In the genomic region with DNA sequence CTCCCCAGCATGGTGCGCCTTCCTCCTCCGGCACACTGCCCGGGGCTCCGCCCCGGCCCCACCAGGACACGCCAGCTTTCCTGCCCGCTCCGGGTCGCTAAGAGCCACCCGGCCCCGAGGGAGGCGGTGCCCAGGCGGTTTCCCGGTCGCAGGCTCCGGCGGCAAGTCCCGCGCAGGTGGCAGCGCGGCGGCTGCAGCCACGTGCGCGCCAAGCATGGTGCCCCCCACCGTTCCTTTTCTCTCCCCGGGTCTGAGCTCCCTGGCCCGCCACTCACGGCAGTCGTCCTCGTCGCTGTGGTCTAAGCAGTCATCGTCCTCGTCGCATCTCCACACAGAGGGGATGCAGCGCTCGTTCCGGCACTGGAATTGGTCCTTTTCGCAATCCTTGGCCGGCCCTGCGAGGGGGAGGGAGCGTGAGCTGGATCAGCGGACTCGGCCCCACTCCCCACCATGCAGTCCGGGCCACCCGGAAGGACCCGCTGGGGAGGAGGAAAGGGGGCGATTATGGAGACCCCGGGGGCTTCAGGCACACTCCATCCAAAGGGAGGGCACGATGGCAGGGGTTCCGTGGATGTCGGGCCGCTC, we compare ENCODE assay signal across 1 cellular context.
TF ChIP-seq lines count a peak whose summit lies in the region.

No MANE protein-coding gene starts in this region.

TF ChIP-seq in HepG2, 621 proteins besides CTCF, POLR2A, EP300 and RAD21 (continued from another document and continues in another):
- TF ChIP-seq E2F2 (CRISPR knock-in tag; IDR thresholded peaks at IDR 0.05; ENCODE audit: borderline replicate concordance) (no peak), PITX1 (CRISPR knock-in tag; IDR thresholded peaks at IDR 0.05) (no peak; the same call in 1 of the 2 replicates), FOXO1 (CRISPR knock-in tag; IDR thresholded peaks at IDR 0.05) (no peak), MED8 (CRISPR knock-in tag; IDR thresholded peaks at IDR 0.05; ENCODE audit: insufficient replicate concordance) (no peak), MAZ (IDR thresholded peaks at IDR 0.05; ENCODE audit: borderline replicate concordance, low read depth, low read length) (no peak), MAZ (CRISPR knock-in tag; IDR thresholded peaks at IDR 0.05; ENCODE audit: low read depth) (no peak), KDM5A (IDR thresholded peaks at IDR 0.05; ENCODE audit: borderline replicate concordance, low read length) (no peak), PRMT3 (CRISPR knock-in tag; IDR thresholded peaks at IDR 0.05; ENCODE audit: borderline replicate concordance, low read depth) (peak; percentile 50; the same call in 1 of the 2 replicates), HDAC6 (IDR thresholded peaks at IDR 0.05; ENCODE audit: low read depth, low read length) (no peak), ELF4 (CRISPR knock-in tag; IDR thresholded peaks at IDR 0.05; ENCODE audit: borderline replicate concordance) (no peak), MIER2 (CRISPR knock-in tag; IDR thresholded peaks at IDR 0.05) (no peak), NR0B2 (CRISPR knock-in tag; IDR thresholded peaks at IDR 0.05) (no peak; the same call in 1 of the 2 replicates), HCFC1 (IDR thresholded peaks at IDR 0.05; ENCODE audit: low read depth, low read length) (no peak), PAWR (CRISPR knock-in tag; IDR thresholded peaks at IDR 0.05; ENCODE audit: borderline replicate concordance) (no peak), ARID2 (CRISPR knock-in tag; IDR thresholded peaks at IDR 0.05; ENCODE audit: borderline replicate concordance) (0 out of 2 replicates have a peak, but pooled peaks have one; percentile 38), ZNF232 (CRISPR knock-in tag; IDR thresholded peaks at IDR 0.05; ENCODE audit: borderline replicate concordance) (0 out of 2 replicates have a peak, but pooled peaks have one; percentile 27), CCDC6 (CRISPR knock-in tag; IDR thresholded peaks at IDR 0.05) (0 out of 2 replicates have a peak, but pooled peaks have one; percentile 37), SMAD3 (CRISPR knock-in tag; IDR thresholded peaks at IDR 0.05) (no peak), ZNF143 (CRISPR knock-in tag; IDR thresholded peaks at IDR 0.05) (peak; percentile 56; the same call in 1 of the 2 replicates), MTA1 (CRISPR knock-in tag; IDR thresholded peaks at IDR 0.05; ENCODE audit: borderline replicate concordance) (no peak; the same call in 1 of the 2 replicates), ZNF850 (CRISPR knock-in tag; conservative IDR thresholded peaks at IDR 0.05) (0 out of 2 replicates have a peak, but pooled peaks have one; percentile 2), KDM1A (CRISPR knock-in tag; IDR thresholded peaks at IDR 0.05) (no peak), TSC22D2 (CRISPR knock-in tag; IDR thresholded peaks at IDR 0.05; ENCODE audit: borderline replicate concordance) (no peak), DPF2 (CRISPR knock-in tag; IDR thresholded peaks at IDR 0.05; ENCODE audit: borderline replicate concordance, low read depth) (no peak), ZNF446 (CRISPR knock-in tag; IDR thresholded peaks at IDR 0.05) (no peak), MXD3 (CRISPR knock-in tag; IDR thresholded peaks at IDR 0.05) (0 out of 2 replicates have a peak, but pooled peaks have one; percentile 47), ZNF18 (CRISPR knock-in tag; IDR thresholded peaks at IDR 0.05; ENCODE audit: insufficient replicate concordance) (no peak), ATF7-NPFF (CRISPR knock-in tag; IDR thresholded peaks at IDR 0.05; ENCODE audit: low read depth) (peak; percentile 72), ZFP36L1 (CRISPR knock-in tag; IDR thresholded peaks at IDR 0.05) (no peak), ZFP36 (IDR thresholded peaks at IDR 0.05; ENCODE audit: borderline replicate concordance, low read depth, low read length, partially characterized antibody) (no peak), RFX1 (IDR thresholded peaks at IDR 0.05) (no peak), LBX2 (CRISPR knock-in tag; IDR thresholded peaks at IDR 0.05; ENCODE audit: borderline replicate concordance) (no peak), MAF1 (CRISPR knock-in tag; IDR thresholded peaks at IDR 0.05; ENCODE audit: borderline replicate concordance) (0 out of 2 replicates have a peak, but pooled peaks have one; percentile 52), ZNF75D (CRISPR knock-in tag; IDR thresholded peaks at IDR 0.05; ENCODE audit: borderline replicate concordance) (no peak), AKAP8 (CRISPR knock-in tag; IDR thresholded peaks at IDR 0.05) (0 out of 2 replicates have a peak, but pooled peaks have one; percentile 50), YEATS2 (CRISPR knock-in tag; IDR thresholded peaks at IDR 0.05; ENCODE audit: borderline replicate concordance) (no peak; the same call in 1 of the 2 replicates), DR1 (CRISPR knock-in tag; IDR thresholded peaks at IDR 0.05) (no peak; the same call in 1 of the 2 replicates), ZNF282 (IDR thresholded peaks at IDR 0.05; ENCODE audit: partially characterized antibody) (no peak), ATM (IDR thresholded peaks at IDR 0.05; ENCODE audit: borderline replicate concordance) (no peak), MEIS2 (CRISPR knock-in tag; IDR thresholded peaks at IDR 0.05) (0 out of 2 replicates have a peak, but pooled peaks have one; percentile 71), HNRNPL (IDR thresholded peaks at IDR 0.05; ENCODE audit: low read depth, low read length) (no peak), MTF2 (CRISPR knock-in tag; IDR thresholded peaks at IDR 0.05; ENCODE audit: borderline replicate concordance) (no peak), FOXJ3 (CRISPR knock-in tag; IDR thresholded peaks at IDR 0.05; ENCODE audit: borderline replicate concordance) (no peak), ZMYM3 (CRISPR knock-in tag; IDR thresholded peaks at IDR 0.05) (no peak), ZNF781 (CRISPR knock-in tag; IDR thresholded peaks at IDR 0.05; ENCODE audit: borderline replicate concordance, not compliant biosample characterization) (no peak), ZNF383 (CRISPR knock-in tag; IDR thresholded peaks at IDR 0.05; ENCODE audit: borderline replicate concordance) (no peak), ZNF547 (CRISPR knock-in tag; IDR thresholded peaks at IDR 0.05) (peak; percentile 81), ZBTB21 (CRISPR knock-in tag; IDR thresholded peaks at IDR 0.05) (no peak), TP53 (CRISPR knock-in tag; conservative IDR thresholded peaks at IDR 0.05) (no peak; the same call in 1 of the 2 replicates), FIP1L1 (IDR thresholded peaks at IDR 0.05; ENCODE audit: borderline replicate concordance, insufficient read depth, low read depth, low read length) (no peak), FOXK1 (CRISPR knock-in tag; IDR thresholded peaks at IDR 0.05; ENCODE audit: borderline replicate concordance, low read depth) (no peak), ZBTB7B (CRISPR knock-in tag; IDR thresholded peaks at IDR 0.05) (no peak), RFXANK (CRISPR knock-in tag; IDR thresholded peaks at IDR 0.05) (0 out of 2 replicates have a peak, but pooled peaks have one; percentile 2), MAFK (conservative IDR thresholded peaks at IDR 0.05 in 1 of 2, IDR thresholded peaks at IDR 0.05 in 1 of 2; ENCODE audit: low read length in 2 of 2) (no peak), ATF7 (IDR thresholded peaks at IDR 0.05) (no peak), ATF7 (CRISPR knock-in tag; IDR thresholded peaks at IDR 0.05) (no peak), RARG (CRISPR knock-in tag; IDR thresholded peaks at IDR 0.05; ENCODE audit: low read depth) (no peak), ATF1 (CRISPR knock-in tag; IDR thresholded peaks at IDR 0.05) (no peak), GLI4 (CRISPR knock-in tag; IDR thresholded peaks at IDR 0.05; ENCODE audit: borderline replicate concordance) (no peak), PCBP2 (optimal IDR thresholded peaks at IDR 0.05; ENCODE audit: low read depth, low read length, poor library complexity, severe bottlenecking) (no peak), ZNF740 (CRISPR knock-in tag; IDR thresholded peaks at IDR 0.05) (peak; percentile 81), CHD2 (IDR thresholded peaks at IDR 0.05; ENCODE audit: low read depth, low read length) (no peak), ZBTB1 (CRISPR knock-in tag; IDR thresholded peaks at IDR 0.05; ENCODE audit: borderline replicate concordance) (no peak), TCF7L2 (IDR thresholded peaks at IDR 0.05; ENCODE audit: low read depth, low read length) (no peak), SRSF1 (optimal IDR thresholded peaks at IDR 0.05; ENCODE audit: low read depth, low read length) (no peak), MED1 (CRISPR knock-in tag; IDR thresholded peaks at IDR 0.05) (peak; percentile 18; the same call in 1 of the 2 replicates)
- TF ChIP-seq, protein P1, sequence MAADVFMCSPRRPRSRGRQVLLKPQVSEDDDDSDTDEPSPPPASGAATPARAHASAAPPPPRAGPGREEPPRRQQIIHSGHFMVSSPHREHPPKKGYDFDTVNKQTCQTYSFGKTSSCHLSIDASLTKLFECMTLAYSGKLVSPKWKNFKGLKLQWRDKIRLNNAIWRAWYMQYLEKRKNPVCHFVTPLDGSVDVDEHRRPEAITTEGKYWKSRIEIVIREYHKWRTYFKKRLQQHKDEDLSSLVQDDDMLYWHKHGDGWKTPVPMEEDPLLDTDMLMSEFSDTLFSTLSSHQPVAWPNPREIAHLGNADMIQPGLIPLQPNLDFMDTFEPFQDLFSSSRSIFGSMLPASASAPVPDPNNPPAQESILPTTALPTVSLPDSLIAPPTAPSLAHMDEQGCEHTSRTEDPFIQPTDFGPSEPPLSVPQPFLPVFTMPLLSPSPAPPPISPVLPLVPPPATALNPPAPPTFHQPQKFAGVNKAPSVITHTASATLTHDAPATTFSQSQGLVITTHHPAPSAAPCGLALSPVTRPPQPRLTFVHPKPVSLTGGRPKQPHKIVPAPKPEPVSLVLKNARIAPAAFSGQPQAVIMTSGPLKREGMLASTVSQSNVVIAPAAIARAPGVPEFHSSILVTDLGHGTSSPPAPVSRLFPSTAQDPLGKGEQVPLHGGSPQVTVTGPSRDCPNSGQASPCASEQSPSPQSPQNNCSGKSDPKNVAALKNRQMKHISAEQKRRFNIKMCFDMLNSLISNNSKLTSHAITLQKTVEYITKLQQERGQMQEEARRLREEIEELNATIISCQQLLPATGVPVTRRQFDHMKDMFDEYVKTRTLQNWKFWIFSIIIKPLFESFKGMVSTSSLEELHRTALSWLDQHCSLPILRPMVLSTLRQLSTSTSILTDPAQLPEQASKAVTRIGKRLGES (CRISPR knock-in tag; IDR thresholded peaks at IDR 0.05; ENCODE audit: borderline replicate concordance), result 0 out of 2 replicates have a peak, but pooled peaks have one; percentile 12
- TF ChIP-seq, protein P2, sequence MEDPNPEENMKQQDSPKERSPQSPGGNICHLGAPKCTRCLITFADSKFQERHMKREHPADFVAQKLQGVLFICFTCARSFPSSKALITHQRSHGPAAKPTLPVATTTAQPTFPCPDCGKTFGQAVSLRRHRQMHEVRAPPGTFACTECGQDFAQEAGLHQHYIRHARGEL (CRISPR knock-in tag; IDR thresholded peaks at IDR 0.05), result no peak
- TF ChIP-seq, protein P3, sequence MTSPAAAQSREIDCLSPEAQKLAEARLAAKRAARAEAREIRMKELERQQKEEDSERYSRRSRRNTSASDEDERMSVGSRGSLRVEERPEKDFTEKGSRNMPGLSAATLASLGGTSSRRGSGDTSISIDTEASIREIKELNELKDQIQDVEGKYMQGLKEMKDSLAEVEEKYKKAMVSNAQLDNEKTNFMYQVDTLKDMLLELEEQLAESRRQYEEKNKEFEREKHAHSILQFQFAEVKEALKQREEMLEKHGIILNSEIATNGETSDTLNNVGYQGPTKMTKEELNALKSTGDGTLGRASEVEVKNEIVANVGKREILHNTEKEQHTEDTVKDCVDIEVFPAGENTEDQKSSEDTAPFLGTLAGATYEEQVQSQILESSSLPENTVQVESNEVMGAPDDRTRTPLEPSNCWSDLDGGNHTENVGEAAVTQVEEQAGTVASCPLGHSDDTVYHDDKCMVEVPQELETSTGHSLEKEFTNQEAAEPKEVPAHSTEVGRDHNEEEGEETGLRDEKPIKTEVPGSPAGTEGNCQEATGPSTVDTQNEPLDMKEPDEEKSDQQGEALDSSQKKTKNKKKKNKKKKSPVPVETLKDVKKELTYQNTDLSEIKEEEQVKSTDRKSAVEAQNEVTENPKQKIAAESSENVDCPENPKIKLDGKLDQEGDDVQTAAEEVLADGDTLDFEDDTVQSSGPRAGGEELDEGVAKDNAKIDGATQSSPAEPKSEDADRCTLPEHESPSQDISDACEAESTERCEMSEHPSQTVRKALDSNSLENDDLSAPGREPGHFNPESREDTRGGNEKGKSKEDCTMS (CRISPR knock-in tag; conservative IDR thresholded peaks at IDR 0.05), result no peak
